Comparison of ENCODE assay signal across 1 cellular context in genomic region chr3:179436517-179436916, GRCh38.
TF ChIP-seq lines count a peak whose summit lies in the region.

No MANE protein-coding gene starts in this region.

TF ChIP-seq in K562, 482 proteins besides CTCF, POLR2A, EP300 and RAD21:
- TF ChIP-seq TCF3 (CRISPR knock-in tag; IDR thresholded peaks at IDR 0.05) (0 out of 2 replicates have a peak, but pooled peaks have one; percentile 19), CSDE1 (IDR thresholded peaks at IDR 0.05) (no peak)
